Comparison of ENCODE assay signal across 8 cellular contexts in the genomic region with DNA sequence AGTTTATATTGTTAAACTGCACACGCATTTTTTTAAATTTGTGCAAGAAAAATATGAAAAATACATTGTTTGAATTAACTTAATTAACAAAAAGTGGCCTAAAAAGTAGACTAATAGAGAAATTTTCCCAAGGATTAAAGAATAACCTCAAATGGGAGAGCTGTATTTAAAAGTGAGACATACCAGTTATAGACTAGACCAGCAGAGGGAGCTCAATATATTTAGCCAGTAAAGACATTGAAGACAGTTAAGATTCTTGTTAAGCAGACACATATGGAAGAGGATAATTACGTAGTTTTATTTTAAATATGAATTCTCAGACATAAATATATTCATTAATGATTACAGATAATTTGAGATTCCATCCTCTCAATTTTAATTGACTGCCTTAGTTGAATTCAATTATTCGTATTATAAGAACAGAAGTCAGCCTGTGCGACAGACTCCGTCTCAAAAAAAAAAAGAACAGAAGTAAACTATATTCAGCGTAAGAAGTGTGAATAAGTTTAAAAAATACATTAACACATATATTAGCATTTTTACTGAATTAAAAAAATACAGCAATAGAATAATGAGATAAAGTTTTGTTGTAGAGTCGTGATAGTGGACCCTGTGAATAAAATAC.
DNase-seq lines count a peak whose midpoint lies in the region; ATAC-seq and TF ChIP-seq lines count a peak whose summit lies in the region.
"Had no signal": no experiment of that assay in that cellular context is flagged by ENCODE, and none has a peak within 500 bp of the region (broad histone marks: within the 10 kb centered on the region; RNA-seq: fewer than 3 reads in every experiment).

No MANE protein-coding gene starts in this region.

- H3K9ac ChIP-seq in H9 (ENCODE audit: extremely low read depth, insufficient read length, low read length) (no peak overlapping the region), Loucy (ENCODE audit: low read depth, low read length, poor library complexity, severe bottlenecking) (no peak overlapping the region)

- no peak overlapping the region for H3K18ac ChIP-seq in H9 (ENCODE audit: insufficient read length, low read depth, low read length)

- no CpG with 5 or more reads among the region's 7 CpGs for WGBS in H9 (ENCODE audit: extremely low coverage, insufficient read length, low lambda C conversion rate)

- H2BK120ac ChIP-seq in H9 (ENCODE audit: low read depth, low read length, poor library complexity, severe bottlenecking): no peak overlapping the region

- H3K14ac ChIP-seq in H9 (ENCODE audit: insufficient read depth, low read length): no peak overlapping the region

- H2BK5ac ChIP-seq in H9 (ENCODE audit: insufficient read length, low read length): no peak overlapping the region

- no peak overlapping the region for H3K56ac ChIP-seq in H9 (ENCODE audit: insufficient read length, low read depth, low read length)

- DNase-seq in H9 (no peak), SIG-M5 treated with dmso at 0.1 percent for 504 hours (lab: John Stamatoyannopoulos, UW; ENCODE audit: unreplicated experiment) (peak; percentile 70), fibroblast of the conjunctiva (ENCODE audit: low read depth) (peak; percentile 41)
- DNase-seq in stimulated activated naive B cell treated with anti-CD40 and anti-IgM and Interleukin-4, amounts not matched to agents 10 μg/mL and 1 μg/mL and 100 μg/mL, for 72 hours: no peak
- no peak for DNase-seq in stimulated activated CD4-positive, alpha-beta T cell treated with anti-CD3 and anti-CD28 coated beads, Interleukin-2, amount 100 ng/mL, for 24 hours
- DNase-seq: activated naive CD8-positive, alpha-beta T cell treated with anti-CD3 and anti-CD28 coated beads, Interleukin-2, amount 10 ng/mL, durations not matched to agents 7 days and 5 days had no signal

- H3K4me3 Mint-ChIP-seq in H9: no peak overlapping the region
- H3K4me3 Mint-ChIP-seq in stimulated activated naive B cell treated with anti-CD40 and anti-IgM and Interleukin-4, amounts not matched to agents 10 μg/mL and 1 μg/mL and 100 μg/mL, for 72 hours: no peak overlapping the region
- H3K4me3 Mint-ChIP-seq: activated naive CD8-positive, alpha-beta T cell treated with anti-CD3 and anti-CD28 coated beads, Interleukin-2, amount 10 ng/mL, durations not matched to agents 7 days and 5 days had no signal

- H2AFZ ChIP-seq in H9 (ENCODE audit: low read length) (no peak overlapping the region), Loucy (ENCODE audit: low read length) (no peak overlapping the region)

- H3T11ph ChIP-seq in H9 (ENCODE audit: low read length): no peak overlapping the region

- peaks cover 5% of the 10 kb centered on the region in 2 experiments; a peak in 3 of 4 replicates for H3K4me1 Mint-ChIP-seq in H9
- H3K4me1 Mint-ChIP-seq in stimulated activated naive B cell treated with anti-CD40 and anti-IgM and Interleukin-4, amounts not matched to agents 10 μg/mL and 1 μg/mL and 100 μg/mL, for 72 hours: no peaks in the 10 kb centered on the region
- H3K4me1 Mint-ChIP-seq: activated naive CD8-positive, alpha-beta T cell treated with anti-CD3 and anti-CD28 coated beads, Interleukin-2, amount 10 ng/mL, durations not matched to agents 7 days and 5 days had no signal

- H3F3A ChIP-seq in Loucy (ENCODE audit: low read depth): no peaks in the 10 kb centered on the region

- H3K27ac ChIP-seq in H9 (ENCODE audit: insufficient read length, low read depth, low read length): no peak overlapping the region

- H3K27me3 ChIP-seq in H9 (ENCODE audit: insufficient read depth, low read length): no peaks in the 10 kb centered on the region
- no peaks in the 10 kb centered on the region for H3K27me3 ChIP-seq in Loucy (ENCODE audit: insufficient read depth, low read length, poor library complexity, severe bottlenecking)

- H3K27ac Mint-ChIP-seq in H9: no peak overlapping the region
- no peak overlapping the region for H3K27ac Mint-ChIP-seq in stimulated activated naive B cell treated with anti-CD40 and anti-IgM and Interleukin-4, amounts not matched to agents 10 μg/mL and 1 μg/mL and 100 μg/mL, for 72 hours
- H3K27ac Mint-ChIP-seq: activated naive CD8-positive, alpha-beta T cell treated with anti-CD3 and anti-CD28 coated beads, Interleukin-2, amount 10 ng/mL, durations not matched to agents 7 days and 5 days had no signal

- H2AK5ac ChIP-seq in H9 (ENCODE audit: insufficient read length, low read length): no peak overlapping the region

- H4K91ac ChIP-seq in H9 (ENCODE audit: insufficient read length, low read depth, low read length): no peak overlapping the region

- no peak overlapping the region for H3K23ac ChIP-seq in H9 (ENCODE audit: insufficient read length, low read depth, low read length)

- H4K20me1 ChIP-seq in H9 (ENCODE audit: control insufficient read depth, insufficient read depth, insufficient read length) (no peaks in the 10 kb centered on the region), Loucy (ENCODE audit: insufficient read depth, low read length, poor library complexity, severe bottlenecking) (no peaks in the 10 kb centered on the region)

- H3K79me2 ChIP-seq in H9 (ENCODE audit: insufficient read depth, low read length) (no peaks in the 10 kb centered on the region), Loucy (ENCODE audit: insufficient read depth, low read length) (no peaks in the 10 kb centered on the region)

- peak; percentile 41 to 50 for ATAC-seq in stimulated activated naive B cell treated with anti-CD40 and anti-IgM and Interleukin-4, amounts not matched to agents 10 μg/mL and 1 μg/mL and 100 μg/mL, for 72 hours (replicated peaks)

- H2BK12ac ChIP-seq in H9 (ENCODE audit: insufficient read length, low read depth, low read length): no peak overlapping the region

- no peaks in the 10 kb centered on the region for H3K79me1 ChIP-seq in H9 (ENCODE audit: insufficient read depth, low read depth, low read length, poor library complexity, severe bottlenecking)

- H3K4me2 ChIP-seq in H9 (ENCODE audit: insufficient read depth, insufficient read length, low read length) (no peak overlapping the region), Loucy (ENCODE audit: low read depth, low read length, poor library complexity, severe bottlenecking) (no peak overlapping the region)

- H3K4ac ChIP-seq in H9 (ENCODE audit: low read depth, low read length): no peak overlapping the region

- H2BK15ac ChIP-seq in H9 (ENCODE audit: low read depth, low read length): no peak overlapping the region

- H3K9me3 ChIP-seq in H9 (ENCODE audit: control insufficient read depth, low read depth, low read length) (no peaks in the 10 kb centered on the region), Loucy (ENCODE audit: insufficient read depth, low read depth, low read length) (no peaks in the 10 kb centered on the region)

- H4K8ac ChIP-seq in H9 (replicated peaks; ENCODE audit: insufficient read length, low read depth, low read length): no peak overlapping the region

- H3K9me2 ChIP-seq in Loucy (replicated peaks; ENCODE audit: low read depth, low read length): no peaks in the 10 kb centered on the region

- H3K23me2 ChIP-seq in H9 (ENCODE audit: insufficient read length, low read depth, low read length, poor library complexity, severe bottlenecking): no peaks in the 10 kb centered on the region

- no peaks in the 10 kb centered on the region for H3K36me3 Mint-ChIP-seq in H9 (ENCODE audit: insufficient read depth in 1 of 3, low read depth in 3 of 3)
- H3K36me3 Mint-ChIP-seq in stimulated activated naive B cell treated with anti-CD40 and anti-IgM and Interleukin-4, amounts not matched to agents 10 μg/mL and 1 μg/mL and 100 μg/mL, for 72 hours: no peaks in the 10 kb centered on the region
- H3K36me3 Mint-ChIP-seq: activated naive CD8-positive, alpha-beta T cell treated with anti-CD3 and anti-CD28 coated beads, Interleukin-2, amount 10 ng/mL, durations not matched to agents 7 days and 5 days had no signal

- H2BK20ac ChIP-seq in H9 (ENCODE audit: low read depth, low read length, poor library complexity, severe bottlenecking): no peak overlapping the region

- no peaks in the 10 kb centered on the region for H3K27me3 Mint-ChIP-seq in H9 (ENCODE audit: low read depth)
- no peaks in the 10 kb centered on the region for H3K27me3 Mint-ChIP-seq in stimulated activated naive B cell treated with anti-CD40 and anti-IgM and Interleukin-4, amounts not matched to agents 10 μg/mL and 1 μg/mL and 100 μg/mL, for 72 hours
- H3K27me3 Mint-ChIP-seq: activated naive CD8-positive, alpha-beta T cell treated with anti-CD3 and anti-CD28 coated beads, Interleukin-2, amount 10 ng/mL, durations not matched to agents 7 days and 5 days had no signal

- no peak overlapping the region for H4K5ac ChIP-seq in H9 (ENCODE audit: insufficient read length, low read depth, low read length)

- no peak overlapping the region for H3K4me3 ChIP-seq in Loucy (ENCODE audit: low read length, poor library complexity, severe bottlenecking)

- no peaks in the 10 kb centered on the region for H3K9me3 Mint-ChIP-seq in H9
- peaks cover 0 to 1% of the 10 kb centered on the region in 2 donors for H3K9me3 Mint-ChIP-seq in stimulated activated naive B cell treated with anti-CD40 and anti-IgM and Interleukin-4, amounts not matched to agents 10 μg/mL and 1 μg/mL and 100 μg/mL, for 72 hours
- H3K9me3 Mint-ChIP-seq: activated naive CD8-positive, alpha-beta T cell treated with anti-CD3 and anti-CD28 coated beads, Interleukin-2, amount 10 ng/mL, durations not matched to agents 7 days and 5 days had no signal

- H3K4me1 ChIP-seq in H9 (ENCODE audit: insufficient read depth, low read length): no peaks in the 10 kb centered on the region
- H3K4me1 ChIP-seq in Loucy (ENCODE audit: insufficient read depth, low read length, poor library complexity, severe bottlenecking): no peaks in the 10 kb centered on the region

- TF ChIP-seq CTCF in GM12873 (IDR thresholded peaks at IDR 0.05; ENCODE audit: insufficient read depth, low read depth, low read length, missing control alignments) (peak; percentile 37), H9 (conservative IDR thresholded peaks at IDR 0.05) (peak; percentile 82), Loucy (conservative IDR thresholded peaks at IDR 0.05; ENCODE audit: low read length) (peak; percentile 84)

- no peaks in the 10 kb centered on the region for H3K36me3 ChIP-seq in Loucy (ENCODE audit: insufficient read depth, low read length)

Comparison
In these comparisons a context has a peak if more than half of its experiments do, and no peak if none do; other contexts are left out.
1. DNase-seq: peak in SIG-M5 treated with dmso at 0.1 percent for 504 hours (single experiment) and fibroblast of the conjunctiva (single experiment); none in H9 (single experiment), stimulated activated naive B cell treated with anti-CD40 and anti-IgM and Interleukin-4, amounts not matched to agents 10 μg/mL and 1 μg/mL and 100 μg/mL, for 72 hours (single experiment) and stimulated activated CD4-positive, alpha-beta T cell treated with anti-CD3 and anti-CD28 coated beads, Interleukin-2, amount 100 ng/mL, for 24 hours (0 of 2).
2. Peak in every context shown above with its lines, with median percentiles within 50 percentile points of each other: CTCF ChIP-seq.